Comparison of ENCODE assay signal across 8 cellular contexts in genomic region chr7:6930787-6931186, GRCh38.
DNase-seq lines count a peak whose midpoint lies in the region; ATAC-seq and TF ChIP-seq lines count a peak whose summit lies in the region.
"Not testable (repeated sequence)": the region's sequence is repeated elsewhere in the genome, so short reads cannot be mapped to it uniquely, and the experiment has no call there.

No MANE protein-coding gene starts in this region.

- H3K36me3 Mint-ChIP-seq in activated T-cell treated with anti-CD3 and anti-CD28 coated beads, Interleukin-2, amount 50 U/mL, for 4 hours (ENCODE audit: insufficient read depth): not testable (repeated sequence)

- not testable (repeated sequence) for H3K9me3 Mint-ChIP-seq in activated T-cell treated with anti-CD3 and anti-CD28 coated beads, Interleukin-2, amount 50 U/mL, for 4 hours

- H4K20me1 ChIP-seq in DND-41 (ENCODE audit: insufficient read depth, low read length): not testable (repeated sequence)

- intact Hi-C loops in dorsolateral prefrontal cortex (cut with DNase I); left lung (cut with DNase I): not testable (repeated sequence)

- not testable (repeated sequence) for H3K79me2 ChIP-seq in DND-41 (ENCODE audit: insufficient read depth, low read length)

- peak overlapping the region; percentile 39; the same call in 1 of the 2 replicates for H3K4me2 ChIP-seq in DND-41 (ENCODE audit: insufficient read depth, low read length)

- not testable (repeated sequence) for H3K4me1 ChIP-seq in DND-41 (ENCODE audit: insufficient read depth, low read length); left lung; thoracic aorta (ENCODE audit: control insufficient read depth in 1 of 2, low read depth in 2 of 2)

- H3K4me3 ChIP-seq in DND-41 (ENCODE audit: low read depth in 1 of 2, low read length in 2 of 2); left lung; thoracic aorta: not testable (repeated sequence)
- peak overlapping the region in 7 of 59 donors; percentile 13 to 39 (median 30) for H3K4me3 ChIP-seq in dorsolateral prefrontal cortex

- not testable (repeated sequence) for H3K4me1 Mint-ChIP-seq in activated T-cell treated with anti-CD3 and anti-CD28 coated beads, Interleukin-2, amount 50 U/mL, for 4 hours (ENCODE audit: low read depth)

- not testable (repeated sequence) for H2AFZ ChIP-seq in DND-41 (ENCODE audit: low read depth, low read length)

- H3K9me3 ChIP-seq in DND-41 (ENCODE audit: insufficient read depth, low read length, severe bottlenecking); left lung; thoracic aorta: not testable (repeated sequence)

- peak overlapping the region; percentile 37 for H3K4me3 Mint-ChIP-seq in activated T-cell treated with anti-CD3 and anti-CD28 coated beads, Interleukin-2, amount 50 U/mL, for 4 hours

- H3K27me3 ChIP-seq in DND-41 (ENCODE audit: insufficient read depth, low read length, poor library complexity); dorsolateral prefrontal cortex; left lung; thoracic aorta (replicated peaks; ENCODE audit: insufficient read depth): not testable (repeated sequence)

- H3K36me3 ChIP-seq in DND-41 (ENCODE audit: insufficient read depth, low read length); left lung; thoracic aorta: not testable (repeated sequence)

- peak; percentile 53 for TF ChIP-seq CTCF in DND-41 (IDR thresholded peaks at IDR 0.05; ENCODE audit: borderline replicate concordance, extremely low read depth, low read length, poor library complexity, severe bottlenecking)
- peak in 51 of 56 donors; percentile 7 to 88 (median 62) for TF ChIP-seq CTCF in dorsolateral prefrontal cortex (IDR thresholded peaks at IDR 0.05 in 54 of 56, conservative IDR thresholded peaks at IDR 0.05 in 2 of 56; ENCODE audit: low read depth in 1 of 56, partially characterized antibody in 56 of 56)
- TF ChIP-seq CTCF in left lung (IDR thresholded peaks at IDR 0.05): peak; percentile 45 to 55
- TF ChIP-seq CTCF in thoracic aorta (IDR thresholded peaks at IDR 0.05): peak; percentile 45

- not testable (repeated sequence) for H3K27me3 Mint-ChIP-seq in activated T-cell treated with anti-CD3 and anti-CD28 coated beads, Interleukin-2, amount 50 U/mL, for 4 hours (ENCODE audit: low read depth)

- ATAC-seq in DND-41 (ENCODE audit: insufficient read depth, low read depth); activated T-cell treated with anti-CD3 and anti-CD28 coated beads, Interleukin-2, amount 50 U/mL, for 4 hours; left lung; thoracic aorta (ENCODE audit: insufficient number of reproducible peaks, low FRiP score, low read depth): not testable (repeated sequence)

- H3K9ac ChIP-seq in DND-41 (ENCODE audit: low read depth, low read length): not testable (repeated sequence)

- DNase-seq in DND-41: peak; percentile 58
- peak; percentile 60 for DNase-seq in NAMALWA (ENCODE audit: low spot score)
- DNase-seq in UCSD-AML1 (lab: John Stamatoyannopoulos, UW; ENCODE audit: unreplicated experiment): peak; percentile 7
- peak; percentile 21 for DNase-seq in activated T-cell treated with anti-CD3 and anti-CD28 coated beads, Interleukin-2, amount 50 U/mL, for 4 hours
- DNase-seq in dorsolateral prefrontal cortex: peak in 8 of 10 donors; percentile 13 to 75 (median 64)
- DNase-seq in left lung; thoracic aorta (ENCODE audit: low spot score): not testable (repeated sequence)
- DNase-seq in putamen (ENCODE audit: low spot score): peak; percentile 6

- H3K27ac ChIP-seq in DND-41 (ENCODE audit: low read length); dorsolateral prefrontal cortex; left lung; thoracic aorta: not testable (repeated sequence)
